Comparison of ENCODE assay signal across 1 cellular context in the genomic region with DNA sequence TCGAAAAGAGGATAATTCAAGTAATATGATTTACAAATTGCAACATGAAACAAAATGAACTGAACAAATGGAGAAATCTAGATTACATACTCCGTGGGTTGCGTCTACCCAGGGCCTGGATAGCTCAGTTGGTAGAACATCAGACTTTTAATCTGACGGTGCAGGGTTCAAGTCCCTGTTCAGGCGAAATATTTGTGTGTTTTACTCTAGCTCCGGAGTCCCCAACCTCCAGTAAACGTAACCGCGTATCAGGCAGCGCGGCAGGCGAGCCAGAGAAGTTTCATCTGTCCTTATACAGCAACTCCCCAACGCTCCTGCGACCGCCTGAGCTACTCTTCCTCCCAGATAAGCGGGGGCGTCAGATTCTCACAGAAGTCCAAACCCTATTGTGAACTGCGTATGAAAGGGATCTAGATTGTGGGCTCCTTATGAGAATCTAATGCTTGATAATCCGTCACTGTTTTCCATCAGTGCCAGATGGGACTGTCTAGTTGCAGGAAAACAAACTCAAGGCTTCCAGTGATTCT.
TF ChIP-seq lines count a peak whose summit lies in the region.

No MANE protein-coding gene starts in this region.

TF ChIP-seq in H1, 55 proteins besides CTCF, POLR2A, EP300 and RAD21:
- TF ChIP-seq RBBP5 (IDR thresholded peaks at IDR 0.05; ENCODE audit: borderline replicate concordance, low read depth, low read length) (0 out of 2 replicates have a peak, but pooled peaks have one; percentile 9), CEBPB (IDR thresholded peaks at IDR 0.05; ENCODE audit: low read depth, low read length) (peak; percentile 66; the same call in 1 of the 2 replicates), ASH2L (IDR thresholded peaks at IDR 0.05; ENCODE audit: low read length) (peak; percentile 74), CBX5 (IDR thresholded peaks at IDR 0.05; ENCODE audit: low read depth, low read length) (no peak), TAF7 (optimal IDR thresholded peaks at IDR 0.05; ENCODE audit: borderline replicate concordance, low read depth, low read length) (peak; percentile 44), TAF1 (IDR thresholded peaks at IDR 0.05; ENCODE audit: low read depth, low read length) (no peak), TEAD4 (IDR thresholded peaks at IDR 0.05; ENCODE audit: low read depth, low read length) (peak; percentile 78), SIN3A (conservative IDR thresholded peaks at IDR 0.05 in 1 of 2, IDR thresholded peaks at IDR 0.05 in 1 of 2; ENCODE audit: low read depth in 1 of 2, low read length in 2 of 2) (peak; percentile 15 to 78; a peak in 2 of 4 replicates), POU5F1 (IDR thresholded peaks at IDR 0.05; ENCODE audit: low read depth, low read length) (0 out of 2 replicates have a peak, but pooled peaks have one; percentile 10), JUN (IDR thresholded peaks at IDR 0.05; ENCODE audit: low read depth, low read length) (no peak), CTBP2 (IDR thresholded peaks at IDR 0.05; ENCODE audit: borderline replicate concordance, insufficient read depth, insufficient read length, low read length) (no peak), SP4 (IDR thresholded peaks at IDR 0.05; ENCODE audit: low read length) (peak; percentile 59; the same call in 1 of the 2 replicates), CREB1 (IDR thresholded peaks at IDR 0.05) (peak; percentile 53), EGR1 (IDR thresholded peaks at IDR 0.05; ENCODE audit: borderline replicate concordance, low read depth, low read length) (peak; percentile 76; the same call in 1 of the 2 replicates), BACH1 (IDR thresholded peaks at IDR 0.05; ENCODE audit: low read length) (no peak), CHD2 (IDR thresholded peaks at IDR 0.05; ENCODE audit: low read length) (no peak), GABPA (IDR thresholded peaks at IDR 0.05; ENCODE audit: borderline replicate concordance, insufficient read depth, low read length) (no peak), SP1 (IDR thresholded peaks at IDR 0.05; ENCODE audit: low read depth, low read length) (0 out of 2 replicates have a peak, but pooled peaks have one; percentile 34), NANOG (IDR thresholded peaks at IDR 0.05; ENCODE audit: insufficient read depth, low read depth, low read length, poor library complexity, severe bottlenecking) (no peak), KDM1A (IDR thresholded peaks at IDR 0.05; ENCODE audit: borderline replicate concordance, low read length) (no peak), SRF (IDR thresholded peaks at IDR 0.05; ENCODE audit: low read depth, low read length) (no peak), HDAC2 (IDR thresholded peaks at IDR 0.05; ENCODE audit: borderline replicate concordance in 1 of 2, low read depth in 2 of 2, low read length in 2 of 2) (no peak), NRF1 (IDR thresholded peaks at IDR 0.05; ENCODE audit: low read depth, low read length) (peak; percentile 17; the same call in 1 of the 2 replicates), MAFK (IDR thresholded peaks at IDR 0.05; ENCODE audit: low read depth, low read length) (peak; percentile 51; the same call in 1 of the 2 replicates), EZH2 (IDR thresholded peaks at IDR 0.05; ENCODE audit: low read depth, low read length, severe bottlenecking) (peak; percentile 33), TBP (IDR thresholded peaks at IDR 0.05; ENCODE audit: low read depth, low read length) (peak; percentile 100)
- TF ChIP-seq, protein P1, sequence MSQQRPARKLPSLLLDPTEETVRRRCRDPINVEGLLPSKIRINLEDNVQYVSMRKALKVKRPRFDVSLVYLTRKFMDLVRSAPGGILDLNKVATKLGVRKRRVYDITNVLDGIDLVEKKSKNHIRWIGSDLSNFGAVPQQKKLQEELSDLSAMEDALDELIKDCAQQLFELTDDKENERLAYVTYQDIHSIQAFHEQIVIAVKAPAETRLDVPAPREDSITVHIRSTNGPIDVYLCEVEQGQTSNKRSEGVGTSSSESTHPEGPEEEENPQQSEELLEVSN (IDR thresholded peaks at IDR 0.05) = no peak
- TF ChIP-seq, protein P2, sequence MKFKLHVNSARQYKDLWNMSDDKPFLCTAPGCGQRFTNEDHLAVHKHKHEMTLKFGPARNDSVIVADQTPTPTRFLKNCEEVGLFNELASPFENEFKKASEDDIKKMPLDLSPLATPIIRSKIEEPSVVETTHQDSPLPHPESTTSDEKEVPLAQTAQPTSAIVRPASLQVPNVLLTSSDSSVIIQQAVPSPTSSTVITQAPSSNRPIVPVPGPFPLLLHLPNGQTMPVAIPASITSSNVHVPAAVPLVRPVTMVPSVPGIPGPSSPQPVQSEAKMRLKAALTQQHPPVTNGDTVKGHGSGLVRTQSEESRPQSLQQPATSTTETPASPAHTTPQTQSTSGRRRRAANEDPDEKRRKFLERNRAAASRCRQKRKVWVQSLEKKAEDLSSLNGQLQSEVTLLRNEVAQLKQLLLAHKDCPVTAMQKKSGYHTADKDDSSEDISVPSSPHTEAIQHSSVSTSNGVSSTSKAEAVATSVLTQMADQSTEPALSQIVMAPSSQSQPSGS (IDR thresholded peaks at IDR 0.05; ENCODE audit: low read length) = peak; percentile 95
- TF ChIP-seq, protein P3, sequence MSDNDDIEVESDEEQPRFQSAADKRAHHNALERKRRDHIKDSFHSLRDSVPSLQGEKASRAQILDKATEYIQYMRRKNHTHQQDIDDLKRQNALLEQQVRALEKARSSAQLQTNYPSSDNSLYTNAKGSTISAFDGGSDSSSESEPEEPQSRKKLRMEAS (IDR thresholded peaks at IDR 0.05) = 0 out of 2 replicates have a peak, but pooled peaks have one; percentile 8
TF ChIP-seq in H1: peak in this region for 17.
